In the genomic region with DNA sequence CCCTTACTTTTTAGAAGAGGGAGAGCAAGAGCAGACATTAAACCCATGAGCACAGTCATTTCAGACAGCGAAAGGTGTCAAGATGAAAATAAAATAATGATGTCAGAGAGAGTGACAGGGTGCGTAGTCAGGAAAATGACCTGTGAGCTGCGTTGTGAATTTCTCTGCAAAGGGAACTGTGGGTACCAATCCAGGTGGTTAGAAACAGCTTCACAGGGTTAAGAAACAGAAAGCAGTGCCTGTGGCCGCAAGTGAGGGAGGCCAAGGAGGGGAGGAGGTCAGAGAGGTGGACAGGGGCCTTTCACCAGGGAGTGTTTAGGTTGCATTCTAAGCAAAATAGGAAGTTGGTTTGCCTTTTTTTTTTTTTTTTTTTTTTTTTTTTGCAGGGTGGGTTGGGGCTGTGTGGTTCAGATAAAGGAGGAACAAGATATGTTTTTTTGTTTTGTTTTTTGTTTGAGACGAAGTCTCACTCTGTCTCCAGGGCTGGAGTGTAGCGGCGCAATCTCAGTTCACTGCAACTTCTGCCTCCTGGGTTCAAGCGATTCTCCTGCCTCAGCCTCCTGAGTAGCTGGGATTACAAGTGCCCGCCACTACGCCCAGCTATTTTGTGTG, we compare ENCODE assay signal across 12 cellular contexts. TPM values are rescaled to one million over a fixed set of nuclear protein-coding genes. Genes with fewer than 3 reads are reported as not detected.
DNase-seq lines count a peak whose midpoint lies in the region; ATAC-seq and TF ChIP-seq lines count a peak whose summit lies in the region.
"Had no signal": no experiment of that assay in that cellular context is flagged by ENCODE, and none has a peak within 500 bp of the region (broad histone marks: within the 10 kb centered on the region; RNA-seq: fewer than 3 reads in every experiment).

No MANE protein-coding gene starts in this region.

- no peak overlapping the region for H2BK5ac ChIP-seq in mesendoderm (ENCODE audit: low read length)

- H3K9me3 ChIP-seq in CD4-positive, alpha-beta T cell (ENCODE audit: control insufficient read depth, low read length): no peaks in the 10 kb centered on the region

- no peak overlapping the region for H3K4me2 ChIP-seq in mesendoderm (ENCODE audit: low read length)

- no peak overlapping the region for H3K23ac ChIP-seq in mesendoderm (ENCODE audit: low read length)

- no peak overlapping the region for H3K4me3 ChIP-seq in mesendoderm (ENCODE audit: low read length)

- no peak overlapping the region for H4K8ac ChIP-seq in mesendoderm (ENCODE audit: low read depth, low read length)

- peaks cover 7% of the 10 kb centered on the region for H3K4me1 Mint-ChIP-seq in CD4-positive, alpha-beta T cell (ENCODE audit: low read depth)
- H3K4me1 Mint-ChIP-seq in glutamatergic neuron (ENCODE audit: low read depth, unreplicated experiment): peaks cover 7% of the 10 kb centered on the region

- no peaks in the 10 kb centered on the region for H3K27me3 Mint-ChIP-seq in CD4-positive, alpha-beta T cell
- H3K27me3 Mint-ChIP-seq in glutamatergic neuron (ENCODE audit: unreplicated experiment): peaks cover 1% of the 10 kb centered on the region

- TF ChIP-seq CTCF in CD4-positive, alpha-beta T cell (IDR thresholded peaks at IDR 0.05): no peak
- no peak for TF ChIP-seq CTCF in glutamatergic neuron (IDR thresholded peaks at IDR 0.05; ENCODE audit: partially characterized antibody, unreplicated experiment)

- H3K4me3 Mint-ChIP-seq in CD4-positive, alpha-beta T cell: no peak overlapping the region
- peak overlapping the region; percentile 4 for H3K4me3 Mint-ChIP-seq in glutamatergic neuron (ENCODE audit: unreplicated experiment)

- H3K18ac ChIP-seq in mesendoderm (ENCODE audit: low read length): no peak overlapping the region

- H3K27ac Mint-ChIP-seq in CD4-positive, alpha-beta T cell: peak overlapping the region; percentile 79
- H3K27ac Mint-ChIP-seq in glutamatergic neuron (ENCODE audit: unreplicated experiment): no peak overlapping the region

- POLR2A ChIA-PET in CD4-positive, alpha-beta T cell (lab: Charles Lee): interaction anchor here (1.3 kb wide), 1 partner anchor 143 kb away, joined by 3 read pairs; no protein-coding TSS in a partner anchor

- H3K36me3 Mint-ChIP-seq in CD4-positive, alpha-beta T cell (ENCODE audit: low read depth): no peaks in the 10 kb centered on the region
- H3K36me3 Mint-ChIP-seq in glutamatergic neuron (ENCODE audit: unreplicated experiment): no peaks in the 10 kb centered on the region

- no peaks in the 10 kb centered on the region for H3K4me1 ChIP-seq in mesendoderm (ENCODE audit: control insufficient read depth, low read depth, low read length)

- H2BK15ac ChIP-seq in mesendoderm (replicated peaks; ENCODE audit: low read depth): no peak overlapping the region

- H3K9ac ChIP-seq in mesendoderm (ENCODE audit: low read length): no peak overlapping the region

- no peak overlapping the region for H4K5ac ChIP-seq in mesendoderm (ENCODE audit: low read length)

- H2BK120ac ChIP-seq in mesendoderm (ENCODE audit: low read depth, low read length): no peak overlapping the region

- H3K36me3 ChIP-seq in mesendoderm (ENCODE audit: control insufficient read depth, insufficient read depth, low read length): no peaks in the 10 kb centered on the region

- no peak overlapping the region for H2AK5ac ChIP-seq in mesendoderm (ENCODE audit: low read length)

- no peak overlapping the region for H3K56ac ChIP-seq in mesendoderm (ENCODE audit: low read length)

- H3K4ac ChIP-seq in mesendoderm (ENCODE audit: low read depth, low read length): no peak overlapping the region

- no peaks in the 10 kb centered on the region for H3K27me3 ChIP-seq in CD4-positive, alpha-beta T cell (ENCODE audit: control insufficient read depth, insufficient read depth, low read length)
- H3K27me3 ChIP-seq in mesendoderm (ENCODE audit: insufficient read depth, low read length, poor library complexity): no peaks in the 10 kb centered on the region

- no peaks in the 10 kb centered on the region for H3K9me3 Mint-ChIP-seq in CD4-positive, alpha-beta T cell
- H3K9me3 Mint-ChIP-seq in glutamatergic neuron (ENCODE audit: unreplicated experiment): peaks cover 1% of the 10 kb centered on the region

- H3K27ac ChIP-seq in CD4-positive, alpha-beta T cell (ENCODE audit: low read depth, low read length): no peak overlapping the region
- no peak overlapping the region for H3K27ac ChIP-seq in mesendoderm (ENCODE audit: low read depth, low read length)

- CTCF ChIA-PET in CD4-positive, alpha-beta T cell (lab: Charles Lee): interaction anchor here (0.5 to 0.9 kb wide), 2 partner anchors 14 to 148 kb away, joined by 3 to 4 read pairs; no protein-coding TSS in a partner anchor

- H3K79me2 ChIP-seq in mesendoderm (ENCODE audit: control insufficient read depth, insufficient read depth, low read length): no peaks in the 10 kb centered on the region

- peak; percentile 51 for ATAC-seq in CD4-positive, alpha-beta T cell (ENCODE audit: poor library complexity)
- ATAC-seq in GM19351 (IDR thresholded peaks at IDR 0.05; ENCODE audit: unreplicated experiment): peak; percentile 43
- ATAC-seq in left colon: no peak
- ATAC-seq in GM21737 (IDR thresholded peaks at IDR 0.05; ENCODE audit: unreplicated experiment): no peak

- H3K79me1 ChIP-seq in mesendoderm (ENCODE audit: low read length): no peaks in the 10 kb centered on the region

- no peak for DNase-seq in CD4-positive, alpha-beta T cell
- DNase-seq in MV-4-11 (lab: John Stamatoyannopoulos, UW) (peak; percentile 78), glutamatergic neuron (no peak), left colon (no peak), mesendoderm (no peak), SIG-M5 (lab: John Stamatoyannopoulos, UW) (no peak)
- DNase-seq: anterior cingulate cortex, COR-L47, hippocampal formation had no signal

- WGBS in mesendoderm (ENCODE audit: extremely low coverage, insufficient coverage, low lambda C conversion rate): no CpG with 5 or more reads among the region's 10 CpGs

- intact Hi-C loops in CD4-positive, alpha-beta T cell (cut with DNase I, micrococcal nuclease): no loop called here
- intact Hi-C loops in left colon (cut with DNase I, micrococcal nuclease): loop anchor here in 1 of 2 donors (10.0 kb wide), 1 partner anchor 152 kb away; no protein-coding TSS in a partner anchor

RNA-seq across cellular contexts. Expression of a gene that starts 7.9 kb away (rescaled TPM):
- under 1 TPM; 0.73 to 0.85 TPM for total RNA-seq in CD4-positive, alpha-beta T cell
- total RNA-seq in glutamatergic neuron (ENCODE audit: unreplicated experiment) (3.8 TPM), left colon (under 1 TPM; 0.20 to 0.61 TPM)
- polyA plus RNA-seq in mesendoderm (2013, experiment 1 of 2): 0.13 TPM
- 0.13 TPM for polyA plus RNA-seq in mesendoderm (2013, experiment 2 of 2)
- total RNA-seq: skeletal muscle tissue had no signal

RNA-seq across cellular contexts. Expression of a gene that starts 20.0 kb away (rescaled TPM):
- 10 to 100 TPM; 40.0 to 40.8 TPM for total RNA-seq in CD4-positive, alpha-beta T cell
- total RNA-seq in glutamatergic neuron (ENCODE audit: unreplicated experiment) (0.25 TPM), left colon (1 to 10 TPM; 5.8 to 8.4 TPM)
- polyA plus RNA-seq in mesendoderm (2013, experiment 1 of 2): 0.95 TPM
- 0.76 TPM for polyA plus RNA-seq in mesendoderm (2013, experiment 2 of 2)

RNA-seq across cellular contexts. Expression of a gene that starts 24.0 kb away (rescaled TPM):
- 10 to 100 TPM; 19.4 to 25.3 TPM for total RNA-seq in CD4-positive, alpha-beta T cell
- 11.1 TPM for total RNA-seq in glutamatergic neuron (ENCODE audit: unreplicated experiment)
- total RNA-seq in left colon: 10 to 100 TPM; 38.1 to 42.2 TPM
- 10.9 TPM for polyA plus RNA-seq in mesendoderm (2013, experiment 1 of 2)
- polyA plus RNA-seq in mesendoderm (2013, experiment 2 of 2): 10.4 TPM

RNA-seq across cellular contexts. Expression of a gene that starts 28.8 kb away (rescaled TPM):
- 10 to 100 TPM; 50.3 to 60.1 TPM for total RNA-seq in CD4-positive, alpha-beta T cell
- 121 TPM for total RNA-seq in glutamatergic neuron (ENCODE audit: unreplicated experiment)
- total RNA-seq in left colon: 10 to 100 TPM; 25.9 to 33.1 TPM
- polyA plus RNA-seq in mesendoderm (2013, experiment 1 of 2): 57.1 TPM
- 57.4 TPM for polyA plus RNA-seq in mesendoderm (2013, experiment 2 of 2)

RNA-seq across cellular contexts. Expression of a gene that starts 47.8 kb away (rescaled TPM):
- under 1 TPM in 1 of 2 experiments, not detected in 1; 0.96 TPM for total RNA-seq in CD4-positive, alpha-beta T cell
- total RNA-seq in glutamatergic neuron (ENCODE audit: unreplicated experiment) (23.5 TPM), left colon (10 to 100 TPM; 10.3 to 16.2 TPM)
- 6.5 TPM for polyA plus RNA-seq in mesendoderm (2013, experiment 1 of 2)
- polyA plus RNA-seq in mesendoderm (2013, experiment 2 of 2): 6.8 TPM

Comparison
In these comparisons a context has a peak if more than half of its experiments do, and no peak if none do; other contexts are left out.
1. ATAC-seq: peak in CD4-positive, alpha-beta T cell (single experiment) and GM19351 (single experiment); none in left colon (single experiment) and GM21737 (single experiment).
2. RNA of a gene that starts 20.0 kb away (total RNA-seq): 40.0 to 40.8 TPM in CD4-positive, alpha-beta T cell; 5.8 to 8.4 TPM in left colon and 0.25 TPM in glutamatergic neuron (single experiment); every median in the first group is over 4 times any median in the second.